ENCODE assay signal across 1 cellular context in genomic region chr16:67030221-67030962, GRCh38.
TF ChIP-seq lines count a peak whose summit lies in the region.

No MANE protein-coding gene starts in this region.

TF ChIP-seq in HEK293, 187 proteins besides CTCF, POLR2A, EP300 and RAD21 (continued from another document):
- TF ChIP-seq ZSCAN5A (tag by site-specific recombination; IDR thresholded peaks at IDR 0.05) (no peak), ZNF785 (tag by site-specific recombination; IDR thresholded peaks at IDR 0.05) (no peak), ZNF112 (tag by site-specific recombination; IDR thresholded peaks at IDR 0.05) (no peak), ZEB2 (tag by site-specific recombination; IDR thresholded peaks at IDR 0.05) (no peak), ZNF121 (tag by site-specific recombination; IDR thresholded peaks at IDR 0.05) (peak; percentile 97)
